13 cellular contexts compared by ENCODE assay signal in genomic region chr1:32798679-32799416, GRCh38. TPM values are rescaled to one million over a fixed set of nuclear protein-coding genes. Genes with fewer than 3 reads are reported as not detected.
DNase-seq lines count a peak whose midpoint lies in the region; ATAC-seq, FAIRE-seq and TF ChIP-seq lines count a peak whose summit lies in the region.
"Had no signal": no experiment of that assay in that cellular context is flagged by ENCODE, and none has a peak within 500 bp of the region (broad histone marks: within the 10 kb centered on the region; RNA-seq: fewer than 3 reads in every experiment).

No MANE protein-coding gene starts in this region.

- H3K9me3 Mint-ChIP-seq in stimulated activated memory B cell treated with anti-CD40 and anti-IgM and Interleukin-4, amounts not matched to agents 10 μg/mL and 1 μg/mL and 100 μg/mL, for 72 hours, result no peaks in the 10 kb centered on the region

- H3K27ac ChIP-seq in Karpas-422 (ENCODE audit: low read length), result no peak overlapping the region
- 0 out of 3 replicates have a peak overlapping the region, but pooled peaks have one; percentile 21 for H3K27ac ChIP-seq in K562 (ENCODE audit: extremely low read depth, low read depth, low read length)
- H3K27ac ChIP-seq in small intestine (ENCODE audit: low read depth in 1 of 2, low read length in 1 of 2), result no peak overlapping the region
- H3K27ac ChIP-seq: neutrophil had no signal

- no peak for TF ChIP-seq CTCF in K562 (IDR thresholded peaks at IDR 0.05 in 2 of 3, conservative IDR thresholded peaks at IDR 0.05 in 1 of 3; ENCODE audit: insufficient read depth in 2 of 3, low read depth in 1 of 3, low read length in 3 of 3)

- H3K4me3 Mint-ChIP-seq in stimulated activated memory B cell treated with anti-CD40 and anti-IgM and Interleukin-4, amounts not matched to agents 10 μg/mL and 1 μg/mL and 100 μg/mL, for 72 hours, result peak overlapping the region; percentile 2

- in situ Hi-C loops in K562 (cut with MboI), result no loop called here

- no peaks in the 10 kb centered on the region for H3K27me3 ChIP-seq in Karpas-422 (ENCODE audit: low read length)
- no peaks in the 10 kb centered on the region for H3K27me3 ChIP-seq in K562 (ENCODE audit: control insufficient read depth in 2 of 2, insufficient read depth in 2 of 2, low read length in 2 of 2)
- H3K27me3 ChIP-seq in small intestine (ENCODE audit: control insufficient read depth in 2 of 2, insufficient read depth in 2 of 2, low read length in 2 of 2), result no peaks in the 10 kb centered on the region
- H3K27me3 ChIP-seq: neutrophil had no signal

- H2AFZ ChIP-seq in Karpas-422 (ENCODE audit: low read length) (no peak overlapping the region), K562 (ENCODE audit: low read depth, low read length) (no peak overlapping the region)

- peaks cover 16% of the 10 kb centered on the region for H3K36me3 ChIP-seq in Karpas-422 (ENCODE audit: insufficient read depth, low read length)
- H3K36me3 ChIP-seq in K562 (ENCODE audit: control insufficient read depth, insufficient read depth, low read length), result peaks cover 81% of the 10 kb centered on the region
- peaks cover 2 to 5% of the 10 kb centered on the region in 2 donors for H3K36me3 ChIP-seq in small intestine (ENCODE audit: control insufficient read depth in 2 of 2, insufficient read depth in 2 of 2, low read length in 2 of 2)

- H3K9me2 ChIP-seq in Karpas-422 (replicated peaks; ENCODE audit: insufficient read depth, low read length), result no peaks in the 10 kb centered on the region

- intact Hi-C loops in K562 (cut with micrococcal nuclease), result no loop called here

- no peak for TF ChIP-seq POLR2A in K562 (conservative IDR thresholded peaks at IDR 0.05)

- H3K4me2 ChIP-seq in Karpas-422 (ENCODE audit: low read depth, low read length, poor library complexity, severe bottlenecking), result no peak overlapping the region
- no peak overlapping the region for H3K4me2 ChIP-seq in K562 (ENCODE audit: insufficient read depth, low read length)

- POLR2A ChIA-PET in K562 (lab: Yijun Ruan, JAX), result interaction anchor here (1.0 to 2.2 kb wide), 5 partner anchors 14 to 87 kb away, joined by 3 to 9 read pairs (median 4); no protein-coding TSS in a partner anchor

- TF ChIP-seq RAD21 in K562 (CRISPR knock-in tag; conservative IDR thresholded peaks at IDR 0.05 in 1 of 2, IDR thresholded peaks at IDR 0.05 in 1 of 2), result no peak

- H3K9me3 ChIP-seq in Karpas-422 (ENCODE audit: low read length) (no peaks in the 10 kb centered on the region), K562 (replicated peaks; ENCODE audit: control insufficient read depth, insufficient read depth, low read depth, low read length) (no peaks in the 10 kb centered on the region), small intestine (ENCODE audit: control insufficient read depth, low read depth) (no peaks in the 10 kb centered on the region)
- H3K9me3 ChIP-seq: neutrophil had no signal

- peak; percentile 14; the same call in 2 of the 3 replicates for ATAC-seq in K562
- ATAC-seq in stimulated activated memory B cell treated with anti-CD40 and anti-IgM and Interleukin-4, amounts not matched to agents 10 μg/mL and 1 μg/mL and 100 μg/mL, for 72 hours, result peak; percentile 90
- no peak for ATAC-seq in GM21723 (IDR thresholded peaks at IDR 0.05; ENCODE audit: unreplicated experiment)

- BruUV-seq in K562 (replicated peaks; lab: Mats Ljungman, UMichigan), result no TSS peak

- H3K4me1 ChIP-seq in Karpas-422 (ENCODE audit: low read length) (peaks cover 8% of the 10 kb centered on the region), K562 (replicated peaks in 1 of 2; ENCODE audit: control insufficient read depth in 2 of 2, insufficient read depth in 2 of 2, low read length in 2 of 2) (peaks cover 0 to 4% of the 10 kb centered on the region in 2 experiments; a peak in 1 of 5 replicates), small intestine (ENCODE audit: control insufficient read depth in 2 of 2, insufficient read depth in 1 of 2, low read depth in 1 of 2, low read length in 1 of 2) (no peaks in the 10 kb centered on the region)

- H3K27me3 Mint-ChIP-seq in stimulated activated memory B cell treated with anti-CD40 and anti-IgM and Interleukin-4, amounts not matched to agents 10 μg/mL and 1 μg/mL and 100 μg/mL, for 72 hours, result no peaks in the 10 kb centered on the region

- H3K79me2 ChIP-seq in Karpas-422 (ENCODE audit: low read length) (peaks cover 5% of the 10 kb centered on the region; the same call in 1 of the 2 replicates), K562 (ENCODE audit: control insufficient read depth, insufficient read depth, low read length) (peaks cover 19% of the 10 kb centered on the region; the same call in 1 of the 3 replicates)

- WGBS in K562 (ENCODE audit: insufficient coverage, low coverage, missing lambda C conversion rate), result 84% methylated on average over 8 of the region's 8 CpGs
- WGBS in small intestine, 3 donors, result 75 to 87% (median 82%) methylated on average over 8 of the region's 8 CpGs

- no peaks in the 10 kb centered on the region for H4K20me1 ChIP-seq in Karpas-422 (ENCODE audit: insufficient read depth, low read depth, low read length)
- H4K20me1 ChIP-seq in K562 (replicated peaks; ENCODE audit: control insufficient read depth, insufficient read depth, low read length), result no peaks in the 10 kb centered on the region

- peaks cover 3% of the 10 kb centered on the region for H3K9me1 ChIP-seq in K562 (ENCODE audit: control insufficient read depth, insufficient read depth, low read length)

- peak overlapping the region; percentile 72 for H3K27ac Mint-ChIP-seq in stimulated activated memory B cell treated with anti-CD40 and anti-IgM and Interleukin-4, amounts not matched to agents 10 μg/mL and 1 μg/mL and 100 μg/mL, for 72 hours

- DNase-seq in activated naive CD4-positive, alpha-beta T cell treated with Interleukin-2 at 50 U/mL for 16 hours, result peak; percentile 15
- no peak for DNase-seq in activated naive CD4-positive, alpha-beta T cell treated with anti-CD3 and anti-CD28 coated beads, Interleukin-2, amount 50 U/mL, for 16 hours
- DNase-seq in Karpas-422, result peak; percentile 42
- no peak for DNase-seq in K562 (ENCODE audit: extremely low read depth in 1 of 4, low spot score in 3 of 4)
- DNase-seq in small intestine, result no peak
- no peak for DNase-seq in LoVo (ENCODE audit: low spot score)
- DNase-seq: anterior cingulate cortex; erythroblast; MM.1S; stimulated activated CD4-positive, alpha-beta T cell treated with anti-CD3 and anti-CD28 coated beads, Interleukin-1b, Interleukin-23, amount 100 ng/mL, for 48 hours had no signal

- peaks cover 31% of the 10 kb centered on the region for H3K4me1 Mint-ChIP-seq in stimulated activated memory B cell treated with anti-CD40 and anti-IgM and Interleukin-4, amounts not matched to agents 10 μg/mL and 1 μg/mL and 100 μg/mL, for 72 hours

- H3K9ac ChIP-seq in Karpas-422 (ENCODE audit: low read length) (no peak overlapping the region), K562 (ENCODE audit: insufficient read depth in 1 of 2, low read depth in 2 of 2, low read length in 2 of 2) (no peak overlapping the region)

- H3K4me3 ChIP-seq in Karpas-422 (ENCODE audit: low read length), result no peak overlapping the region
- no peak overlapping the region for H3K4me3 ChIP-seq in K562
- H3K4me3 ChIP-seq in small intestine (ENCODE audit: low read depth in 1 of 2, low read length in 2 of 2), result no peak overlapping the region

- H3K36me3 Mint-ChIP-seq in stimulated activated memory B cell treated with anti-CD40 and anti-IgM and Interleukin-4, amounts not matched to agents 10 μg/mL and 1 μg/mL and 100 μg/mL, for 72 hours, result peaks cover 51% of the 10 kb centered on the region

- no peak for TF ChIP-seq EP300 in K562 (IDR thresholded peaks at IDR 0.05; ENCODE audit: low read length)

- FAIRE-seq in K562 (lab: Jason Lieb, UNC), result no peak
- no peak for FAIRE-seq in small intestine (lab: Jason Lieb, UNC)

- CTCF ChIA-PET in K562 (lab: Yijun Ruan, JAX; ENCODE audit: low intra/inter-chr PET ratio), result no interaction called here

RNA-seq across cellular contexts. Expression of gene YARS1, which starts 18.3 kb away (rescaled TPM):
- total RNA-seq in Karpas-422 (2014; rRNA removed; shearing (Covaris generic); ENCODE audit: low replicate concordance), result 118 and 159 TPM in 2 replicates
- 469 and 618 TPM in 2 replicates for total RNA-seq in K562 (2011; cell fraction: chromatin; rRNA removed; ENCODE audit: low replicate concordance)
- total RNA-seq in K562 (2011; cell fraction: nucleolus; rRNA removed), result 286 and 302 TPM in 2 replicates
- total RNA-seq in K562 (2011; cell fraction: nucleoplasm; rRNA removed), result 416 and 469 TPM in 2 replicates
- total RNA-seq in K562 (2014; rRNA removed), result 336 and 418 TPM in 2 replicates
- 207 and 229 TPM in 2 replicates for total RNA-seq in K562 (2014; rRNA removed; fragmentation: Illumina TruSeq; extraction: Trizol)
- total RNA-seq in K562 (2015; rRNA removed; fragmentation: Illumina TruSeq; extraction: Trizol), result 127 TPM in 2 replicates
- 276 and 306 TPM in 2 replicates for total RNA-seq in K562 (2021)
- polyA plus RNA-seq in K562 (2011; rRNA removed), result 166 and 174 TPM in 2 replicates
- polyA plus RNA-seq in K562 (2011; cell fraction: cytosol; rRNA removed), result 69.3 and 114 TPM in 2 replicates
- 229 and 316 TPM in 2 replicates for polyA plus RNA-seq in K562 (2011; cell fraction: nucleus; rRNA removed)
- 197 and 532 TPM in 2 replicates for polyA plus RNA-seq in K562 (2012)
- 312 and 330 TPM in 2 replicates for polyA plus RNA-seq in K562 (2014; fragmentation: Illumina TruSeq; extraction: Trizol)
- polyA plus RNA-seq in K562 (2014; fragmentation: Nextera tagmentation; extraction: Ambion mirVana), result 10 to 100 TPM; 66.2 to 92.8 TPM
- polyA plus RNA-seq in K562 (2014; rRNA removed), result 182 and 201 TPM in 2 replicates
- 215 and 273 TPM in 2 replicates for polyA minus RNA-seq in K562 (2011; rRNA and poly(A)+ RNA removed)
- 116 and 173 TPM in 2 replicates for polyA minus RNA-seq in K562 (2011; cell fraction: cytosol; rRNA and poly(A)+ RNA removed)
- 55.7 and 137 TPM in 2 replicates for polyA minus RNA-seq in K562 (2011; cell fraction: nucleus; rRNA and poly(A)+ RNA removed)
- 10 to 100 TPM; 39.4 to 79.9 (median 66.2) TPM for polyA plus RNA-seq in small intestine

RNA-seq across cellular contexts. Expression of gene S100PBP, which starts 18.6 kb away (rescaled TPM):
- total RNA-seq in Karpas-422 (2014; rRNA removed; shearing (Covaris generic); ENCODE audit: low replicate concordance), result 23.7 and 30.8 TPM in 2 replicates
- 129 and 333 TPM in 2 replicates for total RNA-seq in K562 (2011; cell fraction: chromatin; rRNA removed; ENCODE audit: low replicate concordance)
- 72.0 and 90.1 TPM in 2 replicates for total RNA-seq in K562 (2011; cell fraction: nucleolus; rRNA removed)
- 168 and 289 TPM in 2 replicates for total RNA-seq in K562 (2011; cell fraction: nucleoplasm; rRNA removed)
- total RNA-seq in K562 (2014; rRNA removed) (22.8 and 25.7 TPM in 2 replicates), K562 (2014; rRNA removed; fragmentation: Illumina TruSeq; extraction: Trizol) (60.2 and 71.1 TPM in 2 replicates), K562 (2015; rRNA removed; fragmentation: Illumina TruSeq; extraction: Trizol) (36.3 and 45.2 TPM in 2 replicates), K562 (2021) (39.7 and 51.4 TPM in 2 replicates)
- polyA plus RNA-seq in K562 (2011; rRNA removed) (58.9 and 59.8 TPM in 2 replicates), K562 (2014; fragmentation: Illumina TruSeq; extraction: Trizol) (29.4 and 32.9 TPM in 2 replicates), K562 (2014; fragmentation: Nextera tagmentation; extraction: Ambion mirVana) (10 to 100 TPM; 22.9 to 31.8 TPM), K562 (2014; rRNA removed) (29.3 and 37.7 TPM in 2 replicates), small intestine (1 to 10 TPM; 4.3 to 7.4 (median 7.1) TPM)
- polyA plus RNA-seq in K562 (2011; cell fraction: cytosol; rRNA removed), result 11.6 and 25.9 TPM in 2 replicates
- polyA plus RNA-seq in K562 (2011; cell fraction: nucleus; rRNA removed), result 46.3 and 64.2 TPM in 2 replicates
- polyA plus RNA-seq in K562 (2012), result 17.6 and 23.2 TPM in 2 replicates
- polyA minus RNA-seq in K562 (2011; rRNA and poly(A)+ RNA removed), result 81.4 and 115 TPM in 2 replicates
- polyA minus RNA-seq in K562 (2011; cell fraction: cytosol; rRNA and poly(A)+ RNA removed), result 23.3 and 23.8 TPM in 2 replicates
- polyA minus RNA-seq in K562 (2011; cell fraction: nucleus; rRNA and poly(A)+ RNA removed), result 27.1 and 58.4 TPM in 2 replicates

Comparison
In these comparisons a context has a peak if more than half of its experiments do, and no peak if none do; other contexts are left out.
1. DNase-seq: peak in activated naive CD4-positive, alpha-beta T cell treated with Interleukin-2 at 50 U/mL for 16 hours (single experiment) and Karpas-422 (single experiment); none in activated naive CD4-positive, alpha-beta T cell treated with anti-CD3 and anti-CD28 coated beads, Interleukin-2, amount 50 U/mL, for 16 hours (single experiment), K562 (0 of 4), small intestine (single experiment) and LoVo (single experiment).